1 cellular context compared by ENCODE assay signal in the genomic region with DNA sequence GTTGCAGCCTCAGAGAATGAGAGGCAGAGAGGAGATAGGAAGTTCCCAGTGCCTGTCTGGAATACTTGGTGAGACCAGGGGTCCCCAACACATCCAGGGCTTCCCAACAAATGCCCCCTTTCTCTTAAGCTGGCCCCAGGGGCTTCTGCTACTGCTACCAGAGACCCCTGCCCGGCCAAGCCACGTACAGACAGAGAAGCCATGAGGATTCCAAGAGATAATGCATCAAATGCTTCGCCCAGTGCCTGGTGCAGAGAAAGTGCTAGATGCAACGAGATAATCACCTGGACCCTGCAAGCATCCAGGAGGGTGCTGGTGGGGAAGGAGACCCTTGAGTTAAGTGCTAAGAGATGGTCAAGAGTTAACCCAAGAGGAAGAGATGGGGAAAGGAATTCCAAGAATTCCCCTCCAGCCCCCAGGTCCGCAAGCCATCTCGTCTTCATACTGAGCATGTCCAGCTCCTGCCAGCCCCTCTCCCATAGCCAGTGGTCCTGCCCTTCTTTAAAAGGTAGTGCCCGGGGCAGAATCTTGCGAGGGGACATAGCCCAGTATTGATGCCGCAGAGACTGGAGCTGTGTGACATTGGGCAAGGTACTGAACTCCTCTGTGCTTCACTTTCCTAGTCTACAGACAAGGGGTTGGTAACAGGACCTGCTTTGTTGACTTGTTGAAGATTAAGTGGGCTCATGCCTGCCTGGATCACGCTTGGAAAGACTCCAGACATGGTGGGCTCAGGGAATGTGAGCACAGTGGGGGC.
TF ChIP-seq lines count a peak whose summit lies in the region.

No MANE protein-coding gene starts in this region.

TF ChIP-seq in A549, 52 proteins besides CTCF, POLR2A, EP300 and RAD21 (continued from another document):
- no peak for TF ChIP-seq MAFK (IDR thresholded peaks at IDR 0.05; ENCODE audit: partially characterized antibody)
- TF ChIP-seq CHD2 (IDR thresholded peaks at IDR 0.05; ENCODE audit: low read length, partially characterized antibody), result no peak
- no peak for TF ChIP-seq JUNB (IDR thresholded peaks at IDR 0.05)
- TF ChIP-seq, protein P1, sequence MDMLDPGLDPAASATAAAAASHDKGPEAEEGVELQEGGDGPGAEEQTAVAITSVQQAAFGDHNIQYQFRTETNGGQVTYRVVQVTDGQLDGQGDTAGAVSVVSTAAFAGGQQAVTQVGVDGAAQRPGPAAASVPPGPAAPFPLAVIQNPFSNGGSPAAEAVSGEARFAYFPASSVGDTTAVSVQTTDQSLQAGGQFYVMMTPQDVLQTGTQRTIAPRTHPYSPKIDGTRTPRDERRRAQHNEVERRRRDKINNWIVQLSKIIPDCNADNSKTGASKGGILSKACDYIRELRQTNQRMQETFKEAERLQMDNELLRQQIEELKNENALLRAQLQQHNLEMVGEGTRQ (IDR thresholded peaks at IDR 0.05), result no peak
- no peak for TF ChIP-seq NFE2L2 (conservative IDR thresholded peaks at IDR 0.05; ENCODE audit: low read length)
- TF ChIP-seq, protein P2, sequence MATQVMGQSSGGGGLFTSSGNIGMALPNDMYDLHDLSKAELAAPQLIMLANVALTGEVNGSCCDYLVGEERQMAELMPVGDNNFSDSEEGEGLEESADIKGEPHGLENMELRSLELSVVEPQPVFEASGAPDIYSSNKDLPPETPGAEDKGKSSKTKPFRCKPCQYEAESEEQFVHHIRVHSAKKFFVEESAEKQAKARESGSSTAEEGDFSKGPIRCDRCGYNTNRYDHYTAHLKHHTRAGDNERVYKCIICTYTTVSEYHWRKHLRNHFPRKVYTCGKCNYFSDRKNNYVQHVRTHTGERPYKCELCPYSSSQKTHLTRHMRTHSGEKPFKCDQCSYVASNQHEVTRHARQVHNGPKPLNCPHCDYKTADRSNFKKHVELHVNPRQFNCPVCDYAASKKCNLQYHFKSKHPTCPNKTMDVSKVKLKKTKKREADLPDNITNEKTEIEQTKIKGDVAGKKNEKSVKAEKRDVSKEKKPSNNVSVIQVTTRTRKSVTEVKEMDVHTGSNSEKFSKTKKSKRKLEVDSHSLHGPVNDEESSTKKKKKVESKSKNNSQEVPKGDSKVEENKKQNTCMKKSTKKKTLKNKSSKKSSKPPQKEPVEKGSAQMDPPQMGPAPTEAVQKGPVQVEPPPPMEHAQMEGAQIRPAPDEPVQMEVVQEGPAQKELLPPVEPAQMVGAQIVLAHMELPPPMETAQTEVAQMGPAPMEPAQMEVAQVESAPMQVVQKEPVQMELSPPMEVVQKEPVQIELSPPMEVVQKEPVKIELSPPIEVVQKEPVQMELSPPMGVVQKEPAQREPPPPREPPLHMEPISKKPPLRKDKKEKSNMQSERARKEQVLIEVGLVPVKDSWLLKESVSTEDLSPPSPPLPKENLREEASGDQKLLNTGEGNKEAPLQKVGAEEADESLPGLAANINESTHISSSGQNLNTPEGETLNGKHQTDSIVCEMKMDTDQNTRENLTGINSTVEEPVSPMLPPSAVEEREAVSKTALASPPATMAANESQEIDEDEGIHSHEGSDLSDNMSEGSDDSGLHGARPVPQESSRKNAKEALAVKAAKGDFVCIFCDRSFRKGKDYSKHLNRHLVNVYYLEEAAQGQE (IDR thresholded peaks at IDR 0.05), result no peak
- TF ChIP-seq ZSCAN20 (CRISPR knock-in tag; IDR thresholded peaks at IDR 0.05), result no peak
- no peak for TF ChIP-seq ESRRA (IDR thresholded peaks at IDR 0.05; ENCODE audit: borderline replicate concordance, low read length)
TF ChIP-seq in A549: peak in this region for 0.
